ENCODE assay signal across 30 cellular contexts in the genomic region with DNA sequence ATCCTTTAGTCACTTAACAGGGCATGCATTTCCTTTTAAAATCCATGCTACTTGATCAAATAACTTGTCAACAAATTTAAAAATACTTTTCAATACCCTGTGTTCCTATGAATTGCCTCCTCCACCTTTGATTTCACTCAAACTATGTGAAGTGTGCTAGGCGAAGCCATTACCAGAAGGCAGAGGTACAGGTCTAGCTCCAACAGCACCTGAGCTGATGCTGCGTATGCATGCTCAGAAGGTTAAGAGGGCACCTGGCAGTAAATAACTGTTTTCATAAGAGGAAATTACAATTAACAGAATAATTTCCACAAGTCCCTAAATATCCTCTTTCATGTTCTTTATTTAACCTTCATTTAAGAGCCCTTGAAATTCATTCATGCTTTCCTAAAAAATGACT.
"Had no signal": no experiment of that assay in that cellular context is flagged by ENCODE, and none has a peak within 500 bp of the region (broad histone marks: within the 10 kb centered on the region; RNA-seq: fewer than 3 reads in every experiment).

No MANE protein-coding gene starts in this region.

- H3K27ac Mint-ChIP-seq: activated CD4-positive, alpha-beta memory T cell treated with anti-CD3 and anti-CD28 coated beads for 36 hours; activated T-helper 1 cell treated with anti-CD3 and anti-CD28 coated beads, Interleukin-12 subunit alpha, Interleukin-12 subunit beta, Interleukin-2, Interleukin-4 antibody, amounts not matched to agents 30 ng/mL and 10 ng/mL and 1 ng/mL, durations not matched to agents 14 hours and 24 hours and 36 hours; effector memory CD8-positive, alpha-beta T cell; naive thymus-derived CD4-positive, alpha-beta T cell had no signal

- ATAC-seq: activated CD4-positive, CD25-positive, alpha-beta regulatory T cell treated with anti-CD3 and anti-CD28 coated beads, Interleukin-2, amount 50 U/mL, for 24 hours; effector memory CD8-positive, alpha-beta T cell; gastroesophageal sphincter; left cardiac atrium; naive thymus-derived CD4-positive, alpha-beta T cell; sciatic nerve; stimulated activated naive CD8-positive, alpha-beta T cell treated with anti-CD3 and anti-CD28 coated beads, Interleukin-15, Interleukin-2, amounts not matched to agents 100 U/mL and 50 U/mL, for 24 hours had no signal

- H3K4me1 ChIP-seq: gastroesophageal sphincter, prostate gland, testis, transverse colon, uterus had no signal

- H3K4me3 Mint-ChIP-seq: activated CD4-positive, alpha-beta memory T cell treated with anti-CD3 and anti-CD28 coated beads for 36 hours; activated T-helper 1 cell treated with anti-CD3 and anti-CD28 coated beads, Interleukin-12 subunit alpha, Interleukin-12 subunit beta, Interleukin-2, Interleukin-4 antibody, amounts not matched to agents 30 ng/mL and 10 ng/mL and 1 ng/mL, durations not matched to agents 14 hours and 24 hours and 36 hours; effector memory CD8-positive, alpha-beta T cell; naive thymus-derived CD4-positive, alpha-beta T cell had no signal

- H3K27ac ChIP-seq: brain microvascular endothelial cell, coronary artery, gastroesophageal sphincter, hepatocyte, ovary, prostate gland, skin epidermis, testis, uterus, VCaP had no signal

- H3K4me3 ChIP-seq: coronary artery, gastroesophageal sphincter, hepatocyte, ovary, prostate gland, skin epidermis, testis, transverse colon, uterus had no signal

- H3K36me3 ChIP-seq: brain microvascular endothelial cell, gastroesophageal sphincter, ovary, prostate gland, transverse colon, uterus had no signal

- H3K9me3 Mint-ChIP-seq: activated CD4-positive, alpha-beta memory T cell treated with anti-CD3 and anti-CD28 coated beads for 36 hours; activated T-helper 1 cell treated with anti-CD3 and anti-CD28 coated beads, Interleukin-12 subunit alpha, Interleukin-12 subunit beta, Interleukin-2, Interleukin-4 antibody, amounts not matched to agents 30 ng/mL and 10 ng/mL and 1 ng/mL, durations not matched to agents 14 hours and 24 hours and 36 hours; effector memory CD8-positive, alpha-beta T cell; naive thymus-derived CD4-positive, alpha-beta T cell had no signal

- H3K27me3 Mint-ChIP-seq: effector memory CD8-positive, alpha-beta T cell had no signal

- H3K9me3 ChIP-seq: gastroesophageal sphincter, ovary, prostate gland, testis, transverse colon, uterus had no signal

- H3K36me3 Mint-ChIP-seq: activated CD4-positive, alpha-beta memory T cell treated with anti-CD3 and anti-CD28 coated beads for 36 hours; naive thymus-derived CD4-positive, alpha-beta T cell had no signal

- DNase-seq: activated CD4-positive, alpha-beta memory T cell treated with anti-CD3 and anti-CD28 coated beads for 36 hours; activated CD4-positive, alpha-beta T cell treated with anti-CD3 and anti-CD28 coated beads for 48 hours; activated CD8-positive, alpha-beta memory T cell treated with anti-CD3 and anti-CD28 coated beads, Interleukin-2, amount 50 U/mL, for 4 hours; activated gamma-delta T cell treated with Interleukin-2 at 50 U/mL for 16 hours; activated naive CD4-positive, alpha-beta T cell treated with anti-CD3 and anti-CD28 coated beads, Interleukin-2, amount 50 U/mL, for 16 hours; activated T-cell treated with anti-CD3 and anti-CD28 coated beads, Interleukin-2, amount 50 U/mL, for 1 hour; amniotic stem cell; brain microvascular endothelial cell; effector memory CD8-positive, alpha-beta T cell; left cardiac atrium; midbrain; naive thymus-derived CD4-positive, alpha-beta T cell; ovary; retina; stimulated activated CD4-positive, alpha-beta T cell treated with anti-CD3 and anti-CD28 coated beads, Interleukin-12 subunit alpha, Interleukin-12 subunit beta, amount 100 ng/mL, for 4 hours; stimulated activated CD4-positive, alpha-beta T cell treated with anti-CD3 and anti-CD28 coated beads, Interleukin-4, amount 100 ng/mL, for 1 hour; stimulated activated naive CD8-positive, alpha-beta T cell treated with anti-CD3 and anti-CD28 coated beads, Interleukin-15, Interleukin-2, amounts not matched to agents 100 U/mL and 50 U/mL, for 24 hours; T-helper 9 cell; testis; transverse colon; uterus had no signal

- H3K27me3 ChIP-seq: brain microvascular endothelial cell, gastroesophageal sphincter, hepatocyte, ovary, testis, transverse colon, uterus had no signal
